In genomic region chr9:35426627-35427026, GRCh38 we compare ENCODE assay signal across 22 cellular contexts.
"Had no signal": no experiment of that assay in that cellular context is flagged by ENCODE, and none has a peak within 500 bp of the region (broad histone marks: within the 10 kb centered on the region; RNA-seq: fewer than 3 reads in every experiment).

No MANE protein-coding gene starts in this region.

- H3K27ac Mint-ChIP-seq: activated CD4-positive, alpha-beta T cell treated with anti-CD3 and anti-CD28 coated beads, Interleukin-2, amount 10 ng/mL, durations not matched to agents 7 days and 5 days; activated CD8-positive, alpha-beta memory T cell treated with anti-CD3 and anti-CD28 coated beads, Interleukin-2, amount 10 ng/mL, durations not matched to agents 7 days and 5 days; activated CD8-positive, alpha-beta T cell treated with anti-CD3 and anti-CD28 coated beads for 36 hours; activated naive CD8-positive, alpha-beta T cell treated with anti-CD3 and anti-CD28 coated beads, Interleukin-2, amount 50 U/mL, for 24 hours; activated T-helper 1 cell treated with anti-CD3 and anti-CD28 coated beads, Interleukin-12 subunit alpha, Interleukin-12 subunit beta, Interleukin-2, Interleukin-4 antibody, amounts not matched to agents 30 ng/mL and 10 ng/mL and 1 ng/mL, durations not matched to agents 14 hours and 24 hours and 36 hours; natural killer cell had no signal

- H3K36me3 Mint-ChIP-seq: activated CD8-positive, alpha-beta memory T cell treated with anti-CD3 and anti-CD28 coated beads, Interleukin-2, amount 10 ng/mL, durations not matched to agents 7 days and 5 days had no signal

- H3K27me3 ChIP-seq: esophagus muscularis mucosa, heart right ventricle, upper lobe of right lung had no signal

- H3K36me3 ChIP-seq: esophagus muscularis mucosa, heart right ventricle, spleen, upper lobe of right lung, WERI-Rb-1 had no signal

- H3K27me3 Mint-ChIP-seq: progenitor cell of endocrine pancreas had no signal

- ATAC-seq: activated CD8-positive, alpha-beta memory T cell treated with anti-CD3 and anti-CD28 coated beads, Interleukin-2, amount 10 ng/mL, durations not matched to agents 7 days and 5 days; activated CD8-positive, alpha-beta T cell treated with anti-CD3 and anti-CD28 coated beads for 36 hours; activated naive CD8-positive, alpha-beta T cell treated with anti-CD3 and anti-CD28 coated beads, Interleukin-2, amount 50 U/mL, for 24 hours; heart right ventricle; left colon; natural killer cell; upper lobe of right lung had no signal

- H3K9me3 Mint-ChIP-seq: activated T-helper 1 cell treated with anti-CD3 and anti-CD28 coated beads, Interleukin-12 subunit alpha, Interleukin-12 subunit beta, Interleukin-2, Interleukin-4 antibody, amounts not matched to agents 30 ng/mL and 10 ng/mL and 1 ng/mL, durations not matched to agents 14 hours and 24 hours and 36 hours had no signal

- H3K4me1 ChIP-seq: esophagus muscularis mucosa, heart right ventricle, spleen, upper lobe of right lung had no signal

- H3K4me1 Mint-ChIP-seq: activated CD4-positive, alpha-beta T cell treated with anti-CD3 and anti-CD28 coated beads, Interleukin-2, amount 10 ng/mL, durations not matched to agents 7 days and 5 days; activated CD8-positive, alpha-beta memory T cell treated with anti-CD3 and anti-CD28 coated beads, Interleukin-2, amount 10 ng/mL, durations not matched to agents 7 days and 5 days; activated naive CD8-positive, alpha-beta T cell treated with anti-CD3 and anti-CD28 coated beads, Interleukin-2, amount 50 U/mL, for 24 hours; natural killer cell had no signal

- H3K27ac ChIP-seq: esophagus muscularis mucosa, heart right ventricle, spleen, upper lobe of right lung, WERI-Rb-1 had no signal

- H3K4me3 ChIP-seq: esophagus muscularis mucosa, heart right ventricle, lung, spleen, upper lobe of right lung had no signal

- H3K9me3 ChIP-seq: upper lobe of right lung had no signal

- H3K4me3 Mint-ChIP-seq: activated CD4-positive, alpha-beta T cell treated with anti-CD3 and anti-CD28 coated beads, Interleukin-2, amount 10 ng/mL, durations not matched to agents 7 days and 5 days; activated CD8-positive, alpha-beta memory T cell treated with anti-CD3 and anti-CD28 coated beads, Interleukin-2, amount 10 ng/mL, durations not matched to agents 7 days and 5 days; activated CD8-positive, alpha-beta T cell treated with anti-CD3 and anti-CD28 coated beads for 36 hours; activated naive CD8-positive, alpha-beta T cell treated with anti-CD3 and anti-CD28 coated beads, Interleukin-2, amount 50 U/mL, for 24 hours; activated T-helper 1 cell treated with anti-CD3 and anti-CD28 coated beads, Interleukin-12 subunit alpha, Interleukin-12 subunit beta, Interleukin-2, Interleukin-4 antibody, amounts not matched to agents 30 ng/mL and 10 ng/mL and 1 ng/mL, durations not matched to agents 14 hours and 24 hours and 36 hours; natural killer cell had no signal

- DNase-seq: activated CD4-positive, alpha-beta T cell treated with anti-CD3 and anti-CD28 coated beads, Interleukin-2, amount 10 ng/mL, durations not matched to agents 7 days and 5 days; activated CD4-positive, CD25-positive, alpha-beta regulatory T cell treated with anti-CD3 and anti-CD28 coated beads, Interleukin-2, amount 50 U/mL, for 72 hours; activated CD8-positive, alpha-beta memory T cell treated with anti-CD3 and anti-CD28 coated beads, Interleukin-2, amount 10 ng/mL, durations not matched to agents 7 days and 5 days; activated CD8-positive, alpha-beta T cell treated with anti-CD3 and anti-CD28 coated beads for 36 hours; activated gamma-delta T cell; activated naive CD4-positive, alpha-beta T cell treated with anti-CD3 and anti-CD28 coated beads, Interleukin-2, amount 50 U/mL, for 16 hours; activated naive CD8-positive, alpha-beta T cell treated with anti-CD3 and anti-CD28 coated beads, Interleukin-2, amount 50 U/mL, for 24 hours; heart right ventricle; islet precursor cell; left colon; midbrain; natural killer cell; spleen; stimulated activated CD4-positive, alpha-beta T cell treated with anti-CD3 and anti-CD28 coated beads, Interleukin-4, amount 100 ng/mL, for 1 hour; stimulated activated naive CD4-positive, alpha-beta T cell; T-helper 2 cell; upper lobe of right lung; WERI-Rb-1 had no signal
